In the genomic region with DNA sequence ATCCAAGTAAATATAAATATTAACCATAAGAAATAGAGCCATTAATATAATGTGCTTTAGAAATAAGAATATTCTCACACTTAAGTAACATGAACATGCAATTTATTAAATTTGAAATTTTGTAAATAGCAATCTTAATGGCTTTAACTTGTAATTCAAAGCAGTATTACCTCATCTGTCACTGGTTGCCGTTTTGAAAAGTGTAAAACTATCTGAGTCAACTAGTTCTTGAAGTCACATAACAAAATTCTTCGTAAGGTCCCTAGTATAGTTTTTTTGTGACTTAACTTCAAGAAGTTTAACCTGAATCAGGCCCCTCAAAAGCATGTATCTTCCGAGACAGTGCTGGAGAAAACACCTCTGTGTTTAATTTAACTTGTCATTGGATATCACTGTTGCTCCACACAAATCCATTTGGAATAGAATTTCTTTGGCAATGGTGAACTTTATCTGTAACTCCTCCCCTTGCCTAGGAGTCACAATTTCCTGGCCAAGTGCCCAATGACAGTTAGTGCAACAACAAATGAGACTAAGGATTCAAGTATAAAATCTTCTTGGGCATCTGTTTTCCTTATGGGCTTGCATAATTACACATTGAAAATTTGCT, we compare ENCODE assay signal across 9 cellular contexts. TPM values are rescaled to one million over a fixed set of nuclear protein-coding genes. Genes with fewer than 3 reads are reported as not detected.
DNase-seq lines count a peak whose midpoint lies in the region; ATAC-seq and TF ChIP-seq lines count a peak whose summit lies in the region.
"Had no signal": no experiment of that assay in that cellular context is flagged by ENCODE, and none has a peak within 500 bp of the region (broad histone marks: within the 10 kb centered on the region; RNA-seq: fewer than 3 reads in every experiment).

No MANE protein-coding gene starts in this region.

- in situ Hi-C loops in astrocyte of the spinal cord (cut with HindIII; ENCODE audit: low sequenced_read_pairs) = no loop called here

- H3K27me3 Mint-ChIP-seq in activated CD8-positive, alpha-beta T cell treated with anti-CD3 and anti-CD28 coated beads for 36 hours = no peaks in the 10 kb centered on the region
- H3K27me3 Mint-ChIP-seq in activated CD8-positive, alpha-beta T cell treated with anti-CD3 and anti-CD28 coated beads, Interleukin-2, amount 10 ng/mL, durations not matched to agents 7 days and 5 days (ENCODE audit: low read depth) = no peaks in the 10 kb centered on the region

- H3K36me3 Mint-ChIP-seq in activated CD8-positive, alpha-beta T cell treated with anti-CD3 and anti-CD28 coated beads for 36 hours (ENCODE audit: low read depth) = peaks cover 7% of the 10 kb centered on the region
- peaks cover 19% of the 10 kb centered on the region for H3K36me3 Mint-ChIP-seq in activated CD8-positive, alpha-beta T cell treated with anti-CD3 and anti-CD28 coated beads, Interleukin-2, amount 10 ng/mL, durations not matched to agents 7 days and 5 days (ENCODE audit: low read depth)

- no peak overlapping the region for H3K4me3 ChIP-seq in astrocyte of the spinal cord (ENCODE audit: low read depth, low read length)

- intact Hi-C loops in activated CD8-positive, alpha-beta T cell treated with anti-CD3 and anti-CD28 coated beads for 36 hours (cut with micrococcal nuclease) = no loop called here

- CTCF ChIA-PET in activated CD8-positive, alpha-beta T cell treated with anti-CD3 and anti-CD28 coated beads for 36 hours (lab: Charles Lee) = interaction anchor here (1.0 kb wide), 1 partner anchor 22 kb away, joined by 3 read pairs; no protein-coding TSS in a partner anchor
- CTCF ChIA-PET in activated CD8-positive, alpha-beta T cell treated with anti-CD3 and anti-CD28 coated beads, Interleukin-2, amount 10 ng/mL, durations not matched to agents 7 days and 5 days (lab: Charles Lee) = no interaction called here

- peak; percentile 53 for DNase-seq in activated CD8-positive, alpha-beta T cell treated with anti-CD3 and anti-CD28 coated beads for 36 hours
- no peak for DNase-seq in activated CD8-positive, alpha-beta T cell treated with anti-CD3 and anti-CD28 coated beads, Interleukin-2, amount 10 ng/mL, durations not matched to agents 7 days and 5 days
- peak; percentile 83 for DNase-seq in astrocyte of the spinal cord (ENCODE audit: low read depth, low spot score)
- peak; percentile 56 for DNase-seq in kidney tubule cell (ENCODE audit: low spot score)
- DNase-seq in ureter (ENCODE audit: low spot score) = peak; percentile 67
- DNase-seq in middle frontal gyrus (ENCODE audit: extremely low spot score, low spot score) = no peak
- DNase-seq in midbrain (lab: John Stamatoyannopoulos, UW) = no peak
- DNase-seq: T-helper 1 cell had no signal

- POLR2A ChIA-PET in activated CD8-positive, alpha-beta T cell treated with anti-CD3 and anti-CD28 coated beads for 36 hours (lab: Charles Lee) = no interaction called here
- POLR2A ChIA-PET in activated CD8-positive, alpha-beta T cell treated with anti-CD3 and anti-CD28 coated beads, Interleukin-2, amount 10 ng/mL, durations not matched to agents 7 days and 5 days (lab: Charles Lee) = no interaction called here

- ATAC-seq in activated CD8-positive, alpha-beta T cell treated with anti-CD3 and anti-CD28 coated beads for 36 hours = no peak
- ATAC-seq in activated CD8-positive, alpha-beta T cell treated with anti-CD3 and anti-CD28 coated beads, Interleukin-2, amount 10 ng/mL, durations not matched to agents 7 days and 5 days = no peak
- ATAC-seq in GM18498 (IDR thresholded peaks at IDR 0.05; ENCODE audit: unreplicated experiment) = no peak

- H3K9me3 Mint-ChIP-seq in activated CD8-positive, alpha-beta T cell treated with anti-CD3 and anti-CD28 coated beads for 36 hours = no peaks in the 10 kb centered on the region
- H3K9me3 Mint-ChIP-seq in activated CD8-positive, alpha-beta T cell treated with anti-CD3 and anti-CD28 coated beads, Interleukin-2, amount 10 ng/mL, durations not matched to agents 7 days and 5 days (ENCODE audit: insufficient read depth) = no peaks in the 10 kb centered on the region

- H3K4me3 Mint-ChIP-seq in activated CD8-positive, alpha-beta T cell treated with anti-CD3 and anti-CD28 coated beads for 36 hours = no peak overlapping the region
- no peak overlapping the region for H3K4me3 Mint-ChIP-seq in activated CD8-positive, alpha-beta T cell treated with anti-CD3 and anti-CD28 coated beads, Interleukin-2, amount 10 ng/mL, durations not matched to agents 7 days and 5 days

- H3K4me1 Mint-ChIP-seq in activated CD8-positive, alpha-beta T cell treated with anti-CD3 and anti-CD28 coated beads for 36 hours (ENCODE audit: low read depth) = peaks cover 4% of the 10 kb centered on the region
- no peaks in the 10 kb centered on the region for H3K4me1 Mint-ChIP-seq in activated CD8-positive, alpha-beta T cell treated with anti-CD3 and anti-CD28 coated beads, Interleukin-2, amount 10 ng/mL, durations not matched to agents 7 days and 5 days (ENCODE audit: low read depth)

- H3K27ac Mint-ChIP-seq in activated CD8-positive, alpha-beta T cell treated with anti-CD3 and anti-CD28 coated beads for 36 hours = no peak overlapping the region
- H3K27ac Mint-ChIP-seq in activated CD8-positive, alpha-beta T cell treated with anti-CD3 and anti-CD28 coated beads, Interleukin-2, amount 10 ng/mL, durations not matched to agents 7 days and 5 days = no peak overlapping the region

- TF ChIP-seq CTCF in activated CD8-positive, alpha-beta T cell treated with anti-CD3 and anti-CD28 coated beads for 36 hours (IDR thresholded peaks at IDR 0.05) = no peak
- no peak for TF ChIP-seq CTCF in astrocyte of the spinal cord (IDR thresholded peaks at IDR 0.05; ENCODE audit: low read depth, low read length)

RNA-seq across cellular contexts. Expression of a gene that starts 47.1 kb away (rescaled TPM):
- 10 to 100 TPM; 39.1 to 43.0 TPM for total RNA-seq in activated CD8-positive, alpha-beta T cell treated with anti-CD3 and anti-CD28 coated beads for 36 hours
- total RNA-seq in activated CD8-positive, alpha-beta T cell treated with anti-CD3 and anti-CD28 coated beads, Interleukin-2, amount 10 ng/mL, durations not matched to agents 7 days and 5 days = 10 to 100 TPM; 60.8 to 62.0 TPM
- total RNA-seq in ureter = 172 TPM

Comparison
In these comparisons a context has a peak if more than half of its experiments do, and no peak if none do; other contexts are left out.
1. DNase-seq: peak in activated CD8-positive, alpha-beta T cell treated with anti-CD3 and anti-CD28 coated beads for 36 hours (single experiment), astrocyte of the spinal cord (single experiment), kidney tubule cell (single experiment) and ureter (single experiment); none in activated CD8-positive, alpha-beta T cell treated with anti-CD3 and anti-CD28 coated beads, Interleukin-2, amount 10 ng/mL, durations not matched to agents 7 days and 5 days (single experiment), middle frontal gyrus (single experiment) and midbrain (single experiment).